Comparison of ENCODE assay signal across 14 cellular contexts in genomic region chr14:68705741-68706283, GRCh38.
DNase-seq lines count a peak whose midpoint lies in the region; ATAC-seq and TF ChIP-seq lines count a peak whose summit lies in the region.
"Had no signal": no experiment of that assay in that cellular context is flagged by ENCODE, and none has a peak within 500 bp of the region (broad histone marks: within the 10 kb centered on the region; RNA-seq: fewer than 3 reads in every experiment).

No MANE protein-coding gene starts in this region.

- POLR2A ChIA-PET in MCF 10A (lab: Yijun Ruan, JAX): interaction anchor here (0.6 to 2.1 kb wide), 12 partner anchors 11 to 317 kb away, joined by 3 to 19 read pairs (median 4); partner anchors contain the start of gene ZFP36L1

- peaks cover 6% of the 10 kb centered on the region for H3K9me3 Mint-ChIP-seq in MCF 10A (ENCODE audit: unreplicated experiment)
- H3K9me3 Mint-ChIP-seq: activated CD4-positive, alpha-beta T cell treated with anti-CD3 and anti-CD28 coated beads, Interleukin-2, amount 10 ng/mL, durations not matched to agents 7 days and 5 days had no signal

- TF ChIP-seq CTCF in MCF 10A (IDR thresholded peaks at IDR 0.05; ENCODE audit: unreplicated experiment): no peak

- no peak overlapping the region for H3K9ac ChIP-seq in stomach smooth muscle (ENCODE audit: low read length in 2 of 2)

- no peaks in the 10 kb centered on the region for H3K27me3 Mint-ChIP-seq in MCF 10A (ENCODE audit: insufficient read depth, unreplicated experiment)
- H3K27me3 Mint-ChIP-seq: activated CD4-positive, alpha-beta T cell treated with anti-CD3 and anti-CD28 coated beads, Interleukin-2, amount 10 ng/mL, durations not matched to agents 7 days and 5 days; IgD-negative memory B cell; T-helper 17 cell had no signal

- H3K27ac Mint-ChIP-seq in MCF 10A (ENCODE audit: low read depth, unreplicated experiment): peak overlapping the region; percentile 98
- H3K27ac Mint-ChIP-seq: activated CD4-positive, alpha-beta T cell treated with anti-CD3 and anti-CD28 coated beads, Interleukin-2, amount 10 ng/mL, durations not matched to agents 7 days and 5 days had no signal

- peaks cover 0 to under 1% of the 10 kb centered on the region in 2 donors for H3K9me3 ChIP-seq in stomach smooth muscle (ENCODE audit: control insufficient read depth in 2 of 2, low read length in 2 of 2)
- H3K9me3 ChIP-seq: neutrophil had no signal

- H3K4me1 Mint-ChIP-seq in MCF 10A (ENCODE audit: insufficient read depth, unreplicated experiment): peaks cover 38% of the 10 kb centered on the region

- CTCF ChIA-PET in MCF 10A (lab: Yijun Ruan, JAX): interaction anchor here (0.5 kb wide), 1 partner anchor 93 kb away, joined by 4 read pairs; no protein-coding TSS in a partner anchor

- intact Hi-C loops in MCF 10A (cut with micrococcal nuclease): no loop called here
- intact Hi-C loops in left colon (cut with DNase I, micrococcal nuclease): no loop called here

- peak; percentile 7 for DNase-seq in NCI-H82 (lab: John Stamatoyannopoulos, UW)
- DNase-seq in NCI-H82 treated with DMSO at 0.1 percent for 48 hours (lab: John Stamatoyannopoulos, UW; ENCODE audit: unreplicated experiment): no peak
- peak; percentile 89 for DNase-seq in MCF 10A (ENCODE audit: unreplicated experiment)
- peak; percentile 87 to 89 for DNase-seq in left colon
- DNase-seq in stimulated activated CD4-positive, alpha-beta T cell treated with anti-CD3 and anti-CD28 coated beads, Interleukin-15, amount 100 ng/mL, for 24 hours: no peak
- DNase-seq in NCI-H1092 (lab: John Stamatoyannopoulos, UW): no peak
- no peak for DNase-seq in NCI-H1436 treated with DMSO at 0.1 percent for 48 hours (lab: John Stamatoyannopoulos, UW)
- DNase-seq: activated CD4-positive, alpha-beta T cell treated with anti-CD3 and anti-CD28 coated beads, Interleukin-2, amount 10 ng/mL, durations not matched to agents 7 days and 5 days; NCI-H187; T-helper 17 cell had no signal

- no peak overlapping the region for H3K4me3 Mint-ChIP-seq in MCF 10A (ENCODE audit: unreplicated experiment)
- H3K4me3 Mint-ChIP-seq: activated CD4-positive, alpha-beta T cell treated with anti-CD3 and anti-CD28 coated beads, Interleukin-2, amount 10 ng/mL, durations not matched to agents 7 days and 5 days; IgD-negative memory B cell; T-helper 17 cell had no signal

- H3K36me3 ChIP-seq in stomach smooth muscle (ENCODE audit: control insufficient read depth in 2 of 2, insufficient read depth in 2 of 2, low read length in 2 of 2): no peaks in the 10 kb centered on the region
- H3K36me3 ChIP-seq: neutrophil had no signal

- H3K4me1 ChIP-seq in stomach smooth muscle (ENCODE audit: control insufficient read depth, insufficient read depth, low read length): peaks cover 25% of the 10 kb centered on the region

- no peak overlapping the region for H3K4me3 ChIP-seq in stomach smooth muscle (ENCODE audit: low read length in 2 of 2)
- H3K4me3 ChIP-seq: lung had no signal

- H3K36me3 Mint-ChIP-seq in MCF 10A (ENCODE audit: insufficient read depth, unreplicated experiment): no peaks in the 10 kb centered on the region
- H3K36me3 Mint-ChIP-seq: IgD-negative memory B cell had no signal

- H3K27ac ChIP-seq in stomach smooth muscle (ENCODE audit: low read length): peak overlapping the region; percentile 31

- ATAC-seq in left colon: peak; percentile 99
- ATAC-seq: T-helper 17 cell had no signal

- BruUV-seq in MCF 10A (replicated peaks; lab: Mats Ljungman, UMichigan): no TSS peak

- H3K27me3 ChIP-seq in stomach smooth muscle (ENCODE audit: control insufficient read depth in 1 of 2, insufficient read depth in 2 of 2, low read length in 2 of 2): no peaks in the 10 kb centered on the region
- H3K27me3 ChIP-seq: neutrophil had no signal

Comparison
In these comparisons a context has a peak if more than half of its experiments do, and no peak if none do; other contexts are left out.
1. DNase-seq: peak in NCI-H82 (single experiment), MCF 10A (single experiment) and left colon (2 of 2); none in NCI-H82 treated with DMSO at 0.1 percent for 48 hours (single experiment), stimulated activated CD4-positive, alpha-beta T cell treated with anti-CD3 and anti-CD28 coated beads, Interleukin-15, amount 100 ng/mL, for 24 hours (single experiment), NCI-H1092 (single experiment) and NCI-H1436 treated with DMSO at 0.1 percent for 48 hours (single experiment).